ENCODE assay signal across 25 cellular contexts in the genomic region with DNA sequence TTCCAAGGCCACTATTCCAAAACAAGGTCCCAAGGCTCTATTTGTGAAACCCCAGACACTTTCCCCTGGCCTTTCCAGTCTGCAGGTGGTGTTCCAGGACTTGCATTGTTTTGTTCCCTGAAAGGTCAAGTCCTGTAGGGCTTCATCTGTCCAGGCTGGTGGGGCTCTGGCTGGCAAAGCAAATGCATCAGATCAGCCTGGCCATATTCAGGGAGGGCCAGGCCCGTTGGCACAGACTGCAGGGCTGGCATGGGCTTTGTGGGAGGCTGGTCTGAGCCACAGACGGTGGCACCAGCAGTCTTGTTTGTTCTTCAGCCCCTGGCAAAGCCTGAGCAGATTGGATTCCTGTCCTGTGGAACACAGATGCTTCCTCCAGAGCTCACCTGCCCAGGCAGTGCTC.
DNase-seq lines count a peak whose midpoint lies in the region; ATAC-seq, FAIRE-seq and TF ChIP-seq lines count a peak whose summit lies in the region.
"Had no signal": no experiment of that assay in that cellular context is flagged by ENCODE, and none has a peak within 500 bp of the region (broad histone marks: within the 10 kb centered on the region; RNA-seq: fewer than 3 reads in every experiment).

No MANE protein-coding gene starts in this region.

- no peak for FAIRE-seq in HepG2 (lab: Jason Lieb, UNC)
- FAIRE-seq: HTR-8/SVneo, small intestine had no signal

- no peak overlapping the region for H3K4me2 ChIP-seq in HepG2 (ENCODE audit: low read depth, low read length)

- no peak for TF ChIP-seq EP300 in HepG2 (IDR thresholded peaks at IDR 0.05; ENCODE audit: low read depth in 2 of 2, low read length in 2 of 2)
- no peak for TF ChIP-seq EP300 in HepG2 (CRISPR knock-in tag; IDR thresholded peaks at IDR 0.05; ENCODE audit: borderline replicate concordance)

- H3K79me2 ChIP-seq in HepG2 (ENCODE audit: insufficient read depth, low read length): no peaks in the 10 kb centered on the region

- POLR2A ChIA-PET in HepG2 (lab: Yijun Ruan, JAX): no interaction called here

- H3K9me3 ChIP-seq in right lobe of liver: no peaks in the 10 kb centered on the region
- no peaks in the 10 kb centered on the region for H3K9me3 ChIP-seq in HepG2 (ENCODE audit: low read length)
- H3K9me3 ChIP-seq in vagina: no peaks in the 10 kb centered on the region
- H3K9me3 ChIP-seq: BE2C, MG63, tibial nerve had no signal

- H3K36me3 ChIP-seq in right lobe of liver (no peaks in the 10 kb centered on the region), HepG2 (replicated peaks in 1 of 2; ENCODE audit: control insufficient read depth in 1 of 2, insufficient read depth in 2 of 2, low read length in 2 of 2) (0 out of 5 replicates have a peak, but pooled peaks cover 3 to 14% of the 10 kb centered on the region in 2 experiments), vagina (no peaks in the 10 kb centered on the region)
- H3K36me3 ChIP-seq: BE2C, MG63, tibial nerve had no signal

- H2AFZ ChIP-seq in HepG2 (ENCODE audit: low read length): no peak overlapping the region

- in situ Hi-C loops in HepG2 (cut with HindIII; ENCODE audit: extremely low pct_ligation_motif_present, low pct_unique_long_range_greater_than_20kb): no loop called here

- peak; percentile 57 to 85 (median 82) for ATAC-seq in right lobe of liver
- ATAC-seq in HepG2: no peak
- ATAC-seq in left lobe of liver: peak; percentile 85
- no peak for ATAC-seq in foreskin keratinocyte
- ATAC-seq: activated naive CD8-positive, alpha-beta T cell treated with anti-CD3 and anti-CD28 coated beads, Interleukin-2, amount 50 U/mL, for 24 hours; naive thymus-derived CD8-positive, alpha-beta T cell had no signal

- TF ChIP-seq CTCF in right lobe of liver (IDR thresholded peaks at IDR 0.05) (no peak), HepG2 (CRISPR knock-in tag; IDR thresholded peaks at IDR 0.05) (no peak), foreskin keratinocyte (conservative IDR thresholded peaks at IDR 0.05) (no peak), vagina (IDR thresholded peaks at IDR 0.05) (no peak)

- DNase-seq in right lobe of liver: peak; percentile 32 to 78 (median 71)
- DNase-seq in HepG2 (ENCODE audit: low spot score): no peak
- peak; percentile 66 to 94 for DNase-seq in cerebellar nuclear complex (lab: John Stamatoyannopoulos, UW)
- DNase-seq in left lobe of liver (ENCODE audit: low spot score): peak; percentile 70
- DNase-seq in foreskin keratinocyte: no peak
- DNase-seq in NCI-H526 treated with DMSO at 0.1 percent for 48 hours (lab: John Stamatoyannopoulos, UW): no peak
- DNase-seq in vagina (ENCODE audit: extremely low spot score in 2 of 2): no peak
- no peak for DNase-seq in middle frontal gyrus (ENCODE audit: extremely low spot score, low spot score)
- DNase-seq: activated CD4-positive, alpha-beta T cell treated with anti-CD3 and anti-CD28 coated beads for 4 hours; activated gamma-delta T cell treated with Interleukin-2 at 50 U/mL for 16 hours; activated naive CD8-positive, alpha-beta T cell treated with anti-CD3 and anti-CD28 coated beads, Interleukin-2, amount 50 U/mL, for 24 hours; activated T-cell treated with anti-CD3 and anti-CD28 coated beads, Interleukin-2, amount 50 U/mL, for 1 hour; BE2C; DND-41; effector CD4-positive, alpha-beta T cell; erythroblast; KBM-7; MG63; naive thymus-derived CD8-positive, alpha-beta T cell; NCI-H2081 treated with DMSO at 0.1 percent for 48 hours; occipital lobe; small intestine; T-helper 2 cell had no signal

- H4K20me1 ChIP-seq in HepG2 (ENCODE audit: insufficient read depth, low read length): no peaks in the 10 kb centered on the region; the same call in 1 of the 2 replicates

- H3K4me1 ChIP-seq in right lobe of liver (peaks cover 0 to 30% (median 11%) of the 10 kb centered on the region in 4 donors), HepG2 (ENCODE audit: insufficient read depth, low read length) (peaks cover 16% of the 10 kb centered on the region), foreskin keratinocyte (no peaks in the 10 kb centered on the region), vagina (peaks cover 13% of the 10 kb centered on the region)
- H3K4me1 ChIP-seq: BE2C had no signal

- intact Hi-C loops in right lobe of liver (cut with DNase I): loop anchor here in 1 of 2 donors (5.0 kb wide), 1 partner anchor 226 kb away; no protein-coding TSS in a partner anchor
- intact Hi-C loops in HepG2 (cut with micrococcal nuclease; ENCODE audit: unreplicated experiment): loop anchor here (10.0 kb wide), 1 partner anchor 111 kb away; no protein-coding TSS in a partner anchor
- intact Hi-C loops in vagina (cut with DNase I): no loop called here

- BruUV-seq in HepG2 (replicated peaks; lab: Mats Ljungman, UMichigan): no TSS peak

- TF ChIP-seq POLR2A in right lobe of liver (IDR thresholded peaks at IDR 0.05) (no peak), HepG2 (IDR thresholded peaks at IDR 0.05; ENCODE audit: insufficient read depth in 1 of 2, low read depth in 2 of 2, low read length in 2 of 2) (no peak), vagina (IDR thresholded peaks at IDR 0.05) (no peak)

- H3K27ac ChIP-seq in right lobe of liver: peak overlapping the region in 2 of 3 donors; percentile 22 to 39
- no peak overlapping the region for H3K27ac ChIP-seq in HepG2 (ENCODE audit: extremely low read length, insufficient read depth, low read length)
- H3K27ac ChIP-seq in foreskin keratinocyte: no peak overlapping the region
- no peak overlapping the region for H3K27ac ChIP-seq in vagina
- H3K27ac ChIP-seq: tibial nerve had no signal

- no peak overlapping the region for H3K9ac ChIP-seq in HepG2 (ENCODE audit: insufficient read depth, low read depth, low read length)

- H3K4me3 ChIP-seq in right lobe of liver: no peak overlapping the region
- no peak overlapping the region for H3K4me3 ChIP-seq in HepG2 (replicated peaks in 1 of 3; ENCODE audit: insufficient read depth in 1 of 3, low read depth in 2 of 3, low read length in 3 of 3)
- no peak overlapping the region for H3K4me3 ChIP-seq in vagina
- H3K4me3 ChIP-seq: MG63, tibial nerve had no signal

- CTCF ChIA-PET in HepG2 (lab: Yijun Ruan, JAX; ENCODE audit: low intra/inter-chr PET ratio, low total read pairs): no interaction called here

- TF ChIP-seq RAD21 in HepG2 (CRISPR knock-in tag; IDR thresholded peaks at IDR 0.05): no peak

- H3K27me3 ChIP-seq in right lobe of liver (no peaks in the 10 kb centered on the region), HepG2 (ENCODE audit: control insufficient read depth in 1 of 2, insufficient read depth in 2 of 2, low read length in 2 of 2) (no peaks in the 10 kb centered on the region), foreskin keratinocyte (peaks cover 5% of the 10 kb centered on the region), vagina (no peaks in the 10 kb centered on the region)
- H3K27me3 ChIP-seq: BE2C, tibial nerve had no signal

- WGBS in right lobe of liver (ENCODE audit: insufficient coverage, low coverage, low lambda C conversion rate, missing lambda C conversion rate): 42% methylated on average over 2 of the region's 2 CpGs
- WGBS in HepG2 (ENCODE audit: low lambda C conversion rate): 86% methylated on average over 1 of the region's 2 CpGs

TF ChIP-seq in HepG2, 621 proteins besides CTCF, POLR2A, EP300 and RAD21:
- TF ChIP-seq FOXK1 (CRISPR knock-in tag; IDR thresholded peaks at IDR 0.05; ENCODE audit: borderline replicate concordance, low read depth) (no peak), ZFP91 (CRISPR knock-in tag; IDR thresholded peaks at IDR 0.05; ENCODE audit: borderline replicate concordance) (no peak), ZSCAN29 (CRISPR knock-in tag; conservative IDR thresholded peaks at IDR 0.05) (no peak)
- TF ChIP-seq, protein P1, sequence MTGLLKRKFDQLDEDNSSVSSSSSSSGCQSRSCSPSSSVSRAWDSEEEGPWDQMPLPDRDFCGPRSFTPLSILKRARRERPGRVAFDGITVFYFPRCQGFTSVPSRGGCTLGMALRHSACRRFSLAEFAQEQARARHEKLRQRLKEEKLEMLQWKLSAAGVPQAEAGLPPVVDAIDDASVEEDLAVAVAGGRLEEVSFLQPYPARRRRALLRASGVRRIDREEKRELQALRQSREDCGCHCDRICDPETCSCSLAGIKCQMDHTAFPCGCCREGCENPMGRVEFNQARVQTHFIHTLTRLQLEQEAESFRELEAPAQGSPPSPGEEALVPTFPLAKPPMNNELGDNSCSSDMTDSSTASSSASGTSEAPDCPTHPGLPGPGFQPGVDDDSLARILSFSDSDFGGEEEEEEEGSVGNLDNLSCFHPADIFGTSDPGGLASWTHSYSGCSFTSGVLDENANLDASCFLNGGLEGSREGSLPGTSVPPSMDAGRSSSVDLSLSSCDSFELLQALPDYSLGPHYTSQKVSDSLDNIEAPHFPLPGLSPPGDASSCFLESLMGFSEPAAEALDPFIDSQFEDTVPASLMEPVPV (CRISPR knock-in tag; IDR thresholded peaks at IDR 0.05): no peak

Comparison
In these comparisons a context has a peak if more than half of its experiments do, and no peak if none do; other contexts are left out.
1. ATAC-seq: peak in right lobe of liver (4 of 4) and left lobe of liver (single experiment); none in HepG2 (single experiment) and foreskin keratinocyte (single experiment).
2. DNase-seq: peak in right lobe of liver (3 of 3), cerebellar nuclear complex (2 of 2) and left lobe of liver (single experiment); none in HepG2 (single experiment), foreskin keratinocyte (0 of 2), NCI-H526 treated with DMSO at 0.1 percent for 48 hours (single experiment), vagina (0 of 2) and middle frontal gyrus (single experiment).
3. H3K27ac ChIP-seq: peak in right lobe of liver (2 of 3); none in HepG2 (single experiment), foreskin keratinocyte (single experiment) and vagina (single experiment).